2 cellular contexts compared by ENCODE assay signal in the genomic region with DNA sequence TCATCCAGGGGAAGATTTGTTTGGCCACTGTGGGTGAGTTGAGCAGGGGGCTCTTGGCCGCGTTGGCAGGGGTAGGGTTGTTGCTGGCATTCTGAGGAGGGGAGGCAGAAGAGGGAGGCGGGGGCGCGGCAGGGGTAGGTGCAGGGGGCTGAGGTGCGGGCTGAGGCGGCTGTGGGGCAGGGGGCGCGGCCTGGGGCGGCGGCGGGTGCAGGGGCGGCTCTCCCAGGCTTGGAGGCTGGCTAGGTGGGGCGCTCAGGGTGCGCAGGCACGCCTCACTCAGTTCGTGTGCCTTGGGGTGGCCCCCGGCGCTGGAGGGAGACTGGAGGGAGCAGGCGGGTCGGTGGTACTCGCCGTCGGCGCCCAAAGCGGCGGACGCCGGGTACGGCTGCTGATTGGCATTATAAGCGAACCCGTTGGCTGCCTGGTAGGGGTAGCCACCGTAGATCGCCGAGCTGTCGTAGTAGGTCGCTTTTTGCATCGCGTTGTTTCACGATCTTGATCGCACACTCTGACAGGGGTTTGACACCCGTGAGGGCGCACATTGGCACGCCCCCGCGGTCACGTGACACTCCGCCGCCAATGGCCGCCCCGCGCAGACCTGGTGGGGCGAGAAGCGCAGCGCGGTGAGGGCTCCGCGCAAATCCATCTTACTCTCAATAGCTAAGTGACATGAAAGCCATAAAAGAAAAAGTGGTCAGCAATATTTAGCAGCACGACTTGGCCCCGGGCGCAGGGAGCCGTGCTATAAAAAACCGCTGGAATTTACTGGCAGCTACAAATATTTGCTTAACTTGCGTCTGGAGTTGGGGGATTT.
TF ChIP-seq lines count a peak whose summit lies in the region.

No MANE protein-coding gene starts in this region.

TF ChIP-seq in HEK293T, 16 proteins besides CTCF, POLR2A, EP300 and RAD21:
- TF ChIP-seq BHLHE40 (IDR thresholded peaks at IDR 0.05; ENCODE audit: borderline replicate concordance) (no peak), NFRKB (IDR thresholded peaks at IDR 0.05) (no peak), ZNF384 (IDR thresholded peaks at IDR 0.05) (no peak), CTBP1 (IDR thresholded peaks at IDR 0.05; ENCODE audit: borderline replicate concordance) (peak; percentile 97), SP1 (IDR thresholded peaks at IDR 0.05) (no peak), TARDBP (IDR thresholded peaks at IDR 0.05) (no peak), HDGF (IDR thresholded peaks at IDR 0.05; ENCODE audit: borderline replicate concordance) (no peak), FOXK2 (IDR thresholded peaks at IDR 0.05) (no peak), ARNT (IDR thresholded peaks at IDR 0.05) (peak; percentile 83), LEF1 (IDR thresholded peaks at IDR 0.05; ENCODE audit: borderline replicate concordance) (no peak), FOXA1 (IDR thresholded peaks at IDR 0.05) (no peak), SUZ12 (IDR thresholded peaks at IDR 0.05) (no peak), FOXM1 (IDR thresholded peaks at IDR 0.05; ENCODE audit: borderline replicate concordance) (no peak), L3MBTL2 (conservative IDR thresholded peaks at IDR 0.05) (peak; percentile 46), ELF4 (IDR thresholded peaks at IDR 0.05) (no peak)
- TF ChIP-seq, protein P1, sequence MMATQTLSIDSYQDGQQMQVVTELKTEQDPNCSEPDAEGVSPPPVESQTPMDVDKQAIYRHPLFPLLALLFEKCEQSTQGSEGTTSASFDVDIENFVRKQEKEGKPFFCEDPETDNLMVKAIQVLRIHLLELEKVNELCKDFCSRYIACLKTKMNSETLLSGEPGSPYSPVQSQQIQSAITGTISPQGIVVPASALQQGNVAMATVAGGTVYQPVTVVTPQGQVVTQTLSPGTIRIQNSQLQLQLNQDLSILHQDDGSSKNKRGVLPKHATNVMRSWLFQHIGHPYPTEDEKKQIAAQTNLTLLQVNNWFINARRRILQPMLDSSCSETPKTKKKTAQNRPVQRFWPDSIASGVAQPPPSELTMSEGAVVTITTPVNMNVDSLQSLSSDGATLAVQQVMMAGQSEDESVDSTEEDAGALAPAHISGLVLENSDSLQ (IDR thresholded peaks at IDR 0.05), result peak; percentile 94

TF ChIP-seq in GM12878, 131 proteins besides CTCF, POLR2A, EP300 and RAD21:
- TF ChIP-seq, protein P2, sequence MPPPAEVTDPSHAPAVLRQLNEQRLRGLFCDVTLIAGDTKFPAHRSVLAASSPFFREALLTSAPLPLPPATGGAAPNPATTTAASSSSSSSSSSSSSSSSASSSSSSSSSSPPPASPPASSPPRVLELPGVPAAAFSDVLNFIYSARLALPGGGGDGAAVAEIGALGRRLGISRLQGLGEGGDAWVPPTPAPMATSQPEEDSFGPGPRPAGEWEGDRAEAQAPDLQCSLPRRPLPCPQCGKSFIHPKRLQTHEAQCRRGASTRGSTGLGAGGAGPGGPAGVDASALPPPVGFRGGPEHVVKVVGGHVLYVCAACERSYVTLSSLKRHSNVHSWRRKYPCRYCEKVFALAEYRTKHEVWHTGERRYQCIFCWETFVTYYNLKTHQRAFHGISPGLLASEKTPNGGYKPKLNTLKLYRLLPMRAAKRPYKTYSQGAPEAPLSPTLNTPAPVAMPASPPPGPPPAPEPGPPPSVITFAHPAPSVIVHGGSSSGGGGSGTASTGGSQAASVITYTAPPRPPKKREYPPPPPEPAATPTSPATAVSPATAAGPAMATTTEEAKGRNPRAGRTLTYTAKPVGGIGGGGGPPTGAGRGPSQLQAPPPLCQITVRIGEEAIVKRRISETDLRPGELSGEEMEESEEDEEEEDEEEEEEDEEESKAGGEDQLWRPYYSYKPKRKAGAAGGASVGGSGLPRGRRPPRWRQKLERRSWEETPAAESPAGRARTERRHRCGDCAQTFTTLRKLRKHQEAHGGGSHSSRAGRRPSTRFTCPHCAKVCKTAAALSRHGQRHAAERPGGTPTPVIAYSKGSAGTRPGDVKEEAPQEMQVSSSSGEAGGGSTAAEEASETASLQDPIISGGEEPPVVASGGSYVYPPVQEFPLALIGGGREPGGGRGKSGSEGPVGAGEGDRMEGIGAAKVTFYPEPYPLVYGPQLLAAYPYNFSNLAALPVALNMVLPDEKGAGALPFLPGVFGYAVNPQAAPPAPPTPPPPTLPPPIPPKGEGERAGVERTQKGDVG (CRISPR knock-in tag; IDR thresholded peaks at IDR 0.05), result no peak
- TF ChIP-seq, protein P3, sequence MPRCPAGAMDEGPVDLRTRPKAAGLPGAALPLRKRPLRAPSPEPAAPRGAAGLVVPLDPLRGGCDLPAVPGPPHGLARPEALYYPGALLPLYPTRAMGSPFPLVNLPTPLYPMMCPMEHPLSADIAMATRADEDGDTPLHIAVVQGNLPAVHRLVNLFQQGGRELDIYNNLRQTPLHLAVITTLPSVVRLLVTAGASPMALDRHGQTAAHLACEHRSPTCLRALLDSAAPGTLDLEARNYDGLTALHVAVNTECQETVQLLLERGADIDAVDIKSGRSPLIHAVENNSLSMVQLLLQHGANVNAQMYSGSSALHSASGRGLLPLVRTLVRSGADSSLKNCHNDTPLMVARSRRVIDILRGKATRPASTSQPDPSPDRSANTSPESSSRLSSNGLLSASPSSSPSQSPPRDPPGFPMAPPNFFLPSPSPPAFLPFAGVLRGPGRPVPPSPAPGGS (IDR thresholded peaks at IDR 0.05; ENCODE audit: borderline replicate concordance, insufficient read depth, low read depth, low read length, poor library complexity, severe bottlenecking), result peak; percentile 66
- TF ChIP-seq, protein P4, sequence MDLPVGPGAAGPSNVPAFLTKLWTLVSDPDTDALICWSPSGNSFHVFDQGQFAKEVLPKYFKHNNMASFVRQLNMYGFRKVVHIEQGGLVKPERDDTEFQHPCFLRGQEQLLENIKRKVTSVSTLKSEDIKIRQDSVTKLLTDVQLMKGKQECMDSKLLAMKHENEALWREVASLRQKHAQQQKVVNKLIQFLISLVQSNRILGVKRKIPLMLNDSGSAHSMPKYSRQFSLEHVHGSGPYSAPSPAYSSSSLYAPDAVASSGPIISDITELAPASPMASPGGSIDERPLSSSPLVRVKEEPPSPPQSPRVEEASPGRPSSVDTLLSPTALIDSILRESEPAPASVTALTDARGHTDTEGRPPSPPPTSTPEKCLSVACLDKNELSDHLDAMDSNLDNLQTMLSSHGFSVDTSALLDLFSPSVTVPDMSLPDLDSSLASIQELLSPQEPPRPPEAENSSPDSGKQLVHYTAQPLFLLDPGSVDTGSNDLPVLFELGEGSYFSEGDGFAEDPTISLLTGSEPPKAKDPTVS (IDR thresholded peaks at IDR 0.05; ENCODE audit: low read depth, low read length), result no peak
- TF ChIP-seq LARP7 (IDR thresholded peaks at IDR 0.05), result no peak
TF ChIP-seq in GM12878: peak in this region for 1.
